2 cellular contexts compared by ENCODE assay signal in the genomic region with DNA sequence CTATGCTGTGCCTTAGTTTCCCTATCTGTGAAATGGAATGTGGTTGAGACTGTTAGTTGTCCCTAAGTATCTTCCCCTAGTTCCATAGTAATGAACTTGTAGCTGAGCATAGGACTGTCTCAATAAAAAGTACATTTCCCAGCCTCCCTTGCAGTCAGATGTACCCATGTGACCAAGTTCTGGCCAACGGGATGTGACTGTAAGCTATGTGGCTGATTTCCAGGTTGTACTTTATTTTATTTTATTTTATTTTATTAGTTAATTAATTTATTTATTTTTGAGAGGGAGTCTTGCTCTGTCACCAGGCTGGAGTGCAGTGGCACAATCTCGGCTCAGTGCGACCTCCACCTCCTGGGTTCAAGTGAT.
TF ChIP-seq lines count a peak whose summit lies in the region.

No MANE protein-coding gene starts in this region.

TF ChIP-seq in HepG2, 621 proteins besides CTCF, POLR2A, EP300 and RAD21:
- TF ChIP-seq KDM4B (CRISPR knock-in tag; IDR thresholded peaks at IDR 0.05) (no peak), GZF1 (CRISPR knock-in tag; IDR thresholded peaks at IDR 0.05) (no peak), ZMYM4 (CRISPR knock-in tag; IDR thresholded peaks at IDR 0.05) (no peak), MEIS1 (CRISPR knock-in tag; IDR thresholded peaks at IDR 0.05; ENCODE audit: borderline replicate concordance) (no peak), ZNF143 (CRISPR knock-in tag; IDR thresholded peaks at IDR 0.05) (0 out of 2 replicates have a peak, but pooled peaks have one; percentile 32), ZNF629 (CRISPR knock-in tag; conservative IDR thresholded peaks at IDR 0.05) (peak; percentile 56; the same call in 1 of the 2 replicates), ZFYVE20 (CRISPR knock-in tag; IDR thresholded peaks at IDR 0.05; ENCODE audit: borderline replicate concordance, low read depth) (no peak), ZNF329 (CRISPR knock-in tag; IDR thresholded peaks at IDR 0.05; ENCODE audit: low read depth) (no peak), ZMYM2 (CRISPR knock-in tag; IDR thresholded peaks at IDR 0.05) (no peak), MAF1 (CRISPR knock-in tag; IDR thresholded peaks at IDR 0.05; ENCODE audit: borderline replicate concordance) (peak; percentile 37; the same call in 1 of the 2 replicates), HOXD1 (CRISPR knock-in tag; IDR thresholded peaks at IDR 0.05) (no peak), TAF1 (CRISPR knock-in tag; IDR thresholded peaks at IDR 0.05) (no peak), ZNF546 (CRISPR knock-in tag; conservative IDR thresholded peaks at IDR 0.05) (no peak), KDM1A (CRISPR knock-in tag; IDR thresholded peaks at IDR 0.05) (no peak)
- TF ChIP-seq, protein P1, sequence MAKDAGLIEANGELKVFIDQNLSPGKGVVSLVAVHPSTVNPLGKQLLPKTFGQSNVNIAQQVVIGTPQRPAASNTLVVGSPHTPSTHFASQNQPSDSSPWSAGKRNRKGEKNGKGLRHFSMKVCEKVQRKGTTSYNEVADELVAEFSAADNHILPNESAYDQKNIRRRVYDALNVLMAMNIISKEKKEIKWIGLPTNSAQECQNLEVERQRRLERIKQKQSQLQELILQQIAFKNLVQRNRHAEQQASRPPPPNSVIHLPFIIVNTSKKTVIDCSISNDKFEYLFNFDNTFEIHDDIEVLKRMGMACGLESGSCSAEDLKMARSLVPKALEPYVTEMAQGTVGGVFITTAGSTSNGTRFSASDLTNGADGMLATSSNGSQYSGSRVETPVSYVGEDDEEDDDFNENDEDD (CRISPR knock-in tag; IDR thresholded peaks at IDR 0.05; ENCODE audit: borderline replicate concordance): no peak
- TF ChIP-seq, protein P2, sequence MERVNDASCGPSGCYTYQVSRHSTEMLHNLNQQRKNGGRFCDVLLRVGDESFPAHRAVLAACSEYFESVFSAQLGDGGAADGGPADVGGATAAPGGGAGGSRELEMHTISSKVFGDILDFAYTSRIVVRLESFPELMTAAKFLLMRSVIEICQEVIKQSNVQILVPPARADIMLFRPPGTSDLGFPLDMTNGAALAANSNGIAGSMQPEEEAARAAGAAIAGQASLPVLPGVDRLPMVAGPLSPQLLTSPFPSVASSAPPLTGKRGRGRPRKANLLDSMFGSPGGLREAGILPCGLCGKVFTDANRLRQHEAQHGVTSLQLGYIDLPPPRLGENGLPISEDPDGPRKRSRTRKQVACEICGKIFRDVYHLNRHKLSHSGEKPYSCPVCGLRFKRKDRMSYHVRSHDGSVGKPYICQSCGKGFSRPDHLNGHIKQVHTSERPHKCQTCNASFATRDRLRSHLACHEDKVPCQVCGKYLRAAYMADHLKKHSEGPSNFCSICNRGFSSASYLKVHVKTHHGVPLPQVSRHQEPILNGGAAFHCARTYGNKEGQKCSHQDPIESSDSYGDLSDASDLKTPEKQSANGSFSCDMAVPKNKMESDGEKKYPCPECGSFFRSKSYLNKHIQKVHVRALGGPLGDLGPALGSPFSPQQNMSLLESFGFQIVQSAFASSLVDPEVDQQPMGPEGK (CRISPR knock-in tag; IDR thresholded peaks at IDR 0.05): no peak
- TF ChIP-seq, protein P3, sequence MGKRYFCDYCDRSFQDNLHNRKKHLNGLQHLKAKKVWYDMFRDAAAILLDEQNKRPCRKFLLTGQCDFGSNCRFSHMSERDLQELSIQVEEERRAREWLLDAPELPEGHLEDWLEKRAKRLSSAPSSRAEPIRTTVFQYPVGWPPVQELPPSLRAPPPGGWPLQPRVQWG (CRISPR knock-in tag; IDR thresholded peaks at IDR 0.05; ENCODE audit: borderline replicate concordance, low read depth): no peak
- TF ChIP-seq, protein P4, sequence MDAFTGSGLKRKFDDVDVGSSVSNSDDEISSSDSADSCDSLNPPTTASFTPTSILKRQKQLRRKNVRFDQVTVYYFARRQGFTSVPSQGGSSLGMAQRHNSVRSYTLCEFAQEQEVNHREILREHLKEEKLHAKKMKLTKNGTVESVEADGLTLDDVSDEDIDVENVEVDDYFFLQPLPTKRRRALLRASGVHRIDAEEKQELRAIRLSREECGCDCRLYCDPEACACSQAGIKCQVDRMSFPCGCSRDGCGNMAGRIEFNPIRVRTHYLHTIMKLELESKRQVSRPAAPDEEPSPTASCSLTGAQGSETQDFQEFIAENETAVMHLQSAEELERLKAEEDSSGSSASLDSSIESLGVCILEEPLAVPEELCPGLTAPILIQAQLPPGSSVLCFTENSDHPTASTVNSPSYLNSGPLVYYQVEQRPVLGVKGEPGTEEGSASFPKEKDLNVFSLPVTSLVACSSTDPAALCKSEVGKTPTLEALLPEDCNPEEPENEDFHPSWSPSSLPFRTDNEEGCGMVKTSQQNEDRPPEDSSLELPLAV (CRISPR knock-in tag; conservative IDR thresholded peaks at IDR 0.05; ENCODE audit: low read depth): no peak

TF ChIP-seq in K562, 482 proteins besides CTCF, POLR2A, EP300 and RAD21:
- TF ChIP-seq, protein P5, sequence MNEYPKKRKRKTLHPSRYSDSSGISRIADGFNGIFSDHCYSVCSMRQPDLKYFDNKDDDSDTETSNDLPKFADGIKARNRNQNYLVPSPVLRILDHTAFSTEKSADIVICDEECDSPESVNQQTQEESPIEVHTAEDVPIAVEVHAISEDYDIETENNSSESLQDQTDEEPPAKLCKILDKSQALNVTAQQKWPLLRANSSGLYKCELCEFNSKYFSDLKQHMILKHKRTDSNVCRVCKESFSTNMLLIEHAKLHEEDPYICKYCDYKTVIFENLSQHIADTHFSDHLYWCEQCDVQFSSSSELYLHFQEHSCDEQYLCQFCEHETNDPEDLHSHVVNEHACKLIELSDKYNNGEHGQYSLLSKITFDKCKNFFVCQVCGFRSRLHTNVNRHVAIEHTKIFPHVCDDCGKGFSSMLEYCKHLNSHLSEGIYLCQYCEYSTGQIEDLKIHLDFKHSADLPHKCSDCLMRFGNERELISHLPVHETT (CRISPR knock-in tag; conservative IDR thresholded peaks at IDR 0.05 in 1 of 2, IDR thresholded peaks at IDR 0.05 in 1 of 2): 0 out of 4 replicates have a peak, but pooled peaks of 1 of the 2 experiments have one; percentile 2
- TF ChIP-seq NBN (IDR thresholded peaks at IDR 0.05; ENCODE audit: low read depth): no peak
- TF ChIP-seq TSC22D4 (tag; IDR thresholded peaks at IDR 0.05): no peak
- TF ChIP-seq CHD4 (IDR thresholded peaks at IDR 0.05; ENCODE audit: insufficient read depth, insufficient replicate concordance, low read depth, low read length, poor library complexity, severe bottlenecking): no peak
- TF ChIP-seq, protein P6, sequence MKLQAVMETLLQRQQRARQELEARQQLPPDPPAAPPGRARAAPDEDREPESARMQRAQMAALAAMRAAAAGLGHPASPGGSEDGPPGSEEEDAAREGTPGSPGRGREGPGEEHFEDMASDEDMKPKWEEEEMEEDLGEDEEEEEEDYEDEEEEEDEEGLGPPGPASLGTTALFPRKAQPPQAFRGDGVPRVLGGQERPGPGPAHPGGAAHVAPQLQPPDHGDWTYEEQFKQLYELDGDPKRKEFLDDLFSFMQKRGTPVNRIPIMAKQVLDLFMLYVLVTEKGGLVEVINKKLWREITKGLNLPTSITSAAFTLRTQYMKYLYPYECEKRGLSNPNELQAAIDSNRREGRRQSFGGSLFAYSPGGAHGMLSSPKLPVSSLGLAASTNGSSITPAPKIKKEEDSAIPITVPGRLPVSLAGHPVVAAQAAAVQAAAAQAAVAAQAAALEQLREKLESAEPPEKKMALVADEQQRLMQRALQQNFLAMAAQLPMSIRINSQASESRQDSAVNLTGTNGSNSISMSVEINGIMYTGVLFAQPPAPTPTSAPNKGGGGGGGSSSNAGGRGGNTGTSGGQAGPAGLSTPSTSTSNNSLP (IDR thresholded peaks at IDR 0.05; ENCODE audit: borderline replicate concordance, low read depth, low read length): no peak
- no peak for TF ChIP-seq C11orf30 (IDR thresholded peaks at IDR 0.05; ENCODE audit: low read depth)
- TF ChIP-seq, protein P7, sequence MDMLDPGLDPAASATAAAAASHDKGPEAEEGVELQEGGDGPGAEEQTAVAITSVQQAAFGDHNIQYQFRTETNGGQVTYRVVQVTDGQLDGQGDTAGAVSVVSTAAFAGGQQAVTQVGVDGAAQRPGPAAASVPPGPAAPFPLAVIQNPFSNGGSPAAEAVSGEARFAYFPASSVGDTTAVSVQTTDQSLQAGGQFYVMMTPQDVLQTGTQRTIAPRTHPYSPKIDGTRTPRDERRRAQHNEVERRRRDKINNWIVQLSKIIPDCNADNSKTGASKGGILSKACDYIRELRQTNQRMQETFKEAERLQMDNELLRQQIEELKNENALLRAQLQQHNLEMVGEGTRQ (CRISPR knock-in tag; IDR thresholded peaks at IDR 0.05): peak; percentile 64
- 0 out of 2 replicates have a peak, but pooled peaks have one; percentile 27 for TF ChIP-seq RAD51 (IDR thresholded peaks at IDR 0.05; ENCODE audit: borderline replicate concordance, low read depth)
- TF ChIP-seq, protein P8, sequence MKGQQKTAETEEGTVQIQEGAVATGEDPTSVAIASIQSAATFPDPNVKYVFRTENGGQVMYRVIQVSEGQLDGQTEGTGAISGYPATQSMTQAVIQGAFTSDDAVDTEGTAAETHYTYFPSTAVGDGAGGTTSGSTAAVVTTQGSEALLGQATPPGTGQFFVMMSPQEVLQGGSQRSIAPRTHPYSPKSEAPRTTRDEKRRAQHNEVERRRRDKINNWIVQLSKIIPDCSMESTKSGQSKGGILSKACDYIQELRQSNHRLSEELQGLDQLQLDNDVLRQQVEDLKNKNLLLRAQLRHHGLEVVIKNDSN (CRISPR knock-in tag; IDR thresholded peaks at IDR 0.05): peak; percentile 57
- no peak for TF ChIP-seq KLF16 (IDR thresholded peaks at IDR 0.05)
- peak; percentile 65 for TF ChIP-seq NFYB (IDR thresholded peaks at IDR 0.05; ENCODE audit: extremely low read depth, insufficient read length)
- no peak for TF ChIP-seq TGIF2 (CRISPR knock-in tag; IDR thresholded peaks at IDR 0.05)
- TF ChIP-seq, protein P9, sequence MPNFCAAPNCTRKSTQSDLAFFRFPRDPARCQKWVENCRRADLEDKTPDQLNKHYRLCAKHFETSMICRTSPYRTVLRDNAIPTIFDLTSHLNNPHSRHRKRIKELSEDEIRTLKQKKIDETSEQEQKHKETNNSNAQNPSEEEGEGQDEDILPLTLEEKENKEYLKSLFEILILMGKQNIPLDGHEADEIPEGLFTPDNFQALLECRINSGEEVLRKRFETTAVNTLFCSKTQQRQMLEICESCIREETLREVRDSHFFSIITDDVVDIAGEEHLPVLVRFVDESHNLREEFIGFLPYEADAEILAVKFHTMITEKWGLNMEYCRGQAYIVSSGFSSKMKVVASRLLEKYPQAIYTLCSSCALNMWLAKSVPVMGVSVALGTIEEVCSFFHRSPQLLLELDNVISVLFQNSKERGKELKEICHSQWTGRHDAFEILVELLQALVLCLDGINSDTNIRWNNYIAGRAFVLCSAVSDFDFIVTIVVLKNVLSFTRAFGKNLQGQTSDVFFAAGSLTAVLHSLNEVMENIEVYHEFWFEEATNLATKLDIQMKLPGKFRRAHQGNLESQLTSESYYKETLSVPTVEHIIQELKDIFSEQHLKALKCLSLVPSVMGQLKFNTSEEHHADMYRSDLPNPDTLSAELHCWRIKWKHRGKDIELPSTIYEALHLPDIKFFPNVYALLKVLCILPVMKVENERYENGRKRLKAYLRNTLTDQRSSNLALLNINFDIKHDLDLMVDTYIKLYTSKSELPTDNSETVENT (CRISPR knock-in tag; IDR thresholded peaks at IDR 0.05): no peak
- no peak for TF ChIP-seq ZNF707 (CRISPR knock-in tag; conservative IDR thresholded peaks at IDR 0.05)
- TF ChIP-seq, protein P10, sequence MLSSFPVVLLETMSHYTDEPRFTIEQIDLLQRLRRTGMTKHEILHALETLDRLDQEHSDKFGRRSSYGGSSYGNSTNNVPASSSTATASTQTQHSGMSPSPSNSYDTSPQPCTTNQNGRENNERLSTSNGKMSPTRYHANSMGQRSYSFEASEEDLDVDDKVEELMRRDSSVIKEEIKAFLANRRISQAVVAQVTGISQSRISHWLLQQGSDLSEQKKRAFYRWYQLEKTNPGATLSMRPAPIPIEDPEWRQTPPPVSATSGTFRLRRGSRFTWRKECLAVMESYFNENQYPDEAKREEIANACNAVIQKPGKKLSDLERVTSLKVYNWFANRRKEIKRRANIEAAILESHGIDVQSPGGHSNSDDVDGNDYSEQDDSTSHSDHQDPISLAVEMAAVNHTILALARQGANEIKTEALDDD (IDR thresholded peaks at IDR 0.05): no peak
TF ChIP-seq in K562: peak in this region for 5.
